1 cellular context compared by ENCODE assay signal in genomic region chr1:161222175-161223019, GRCh38.
TF ChIP-seq lines count a peak whose summit lies in the region.

No MANE protein-coding gene starts in this region.

TF ChIP-seq in HepG2, 621 proteins besides CTCF, POLR2A, EP300 and RAD21 (continued from another document and continues in another):
- TF ChIP-seq ZBTB10 (CRISPR knock-in tag; IDR thresholded peaks at IDR 0.05; ENCODE audit: borderline replicate concordance) (no peak), MAFF (IDR thresholded peaks at IDR 0.05; ENCODE audit: low read depth, low read length) (no peak), GLI4 (CRISPR knock-in tag; IDR thresholded peaks at IDR 0.05; ENCODE audit: borderline replicate concordance) (no peak), ZBTB1 (CRISPR knock-in tag; IDR thresholded peaks at IDR 0.05; ENCODE audit: borderline replicate concordance) (no peak), ZNF276 (CRISPR knock-in tag; IDR thresholded peaks at IDR 0.05; ENCODE audit: low read depth) (no peak), TARDBP (CRISPR knock-in tag; IDR thresholded peaks at IDR 0.05) (peak; percentile 73; the same call in 1 of the 2 replicates), MTA3 (CRISPR knock-in tag; IDR thresholded peaks at IDR 0.05) (no peak), AKAP8 (CRISPR knock-in tag; IDR thresholded peaks at IDR 0.05) (peak; percentile 73; the same call in 1 of the 2 replicates), HIC2 (CRISPR knock-in tag; IDR thresholded peaks at IDR 0.05; ENCODE audit: low read depth) (no peak), HOXA3 (CRISPR knock-in tag; IDR thresholded peaks at IDR 0.05) (peak; percentile 5; the same call in 1 of the 2 replicates), ATF7-NPFF (CRISPR knock-in tag; IDR thresholded peaks at IDR 0.05; ENCODE audit: low read depth) (no peak), SRSF9 (IDR thresholded peaks at IDR 0.05; ENCODE audit: borderline replicate concordance, insufficient read depth, low read depth, low read length, poor library complexity, severe bottlenecking) (no peak), HCFC1 (IDR thresholded peaks at IDR 0.05; ENCODE audit: low read depth, low read length) (no peak), PHB2 (IDR thresholded peaks at IDR 0.05; ENCODE audit: partially characterized antibody) (no peak), GZF1 (CRISPR knock-in tag; IDR thresholded peaks at IDR 0.05) (no peak), PAF1 (CRISPR knock-in tag; IDR thresholded peaks at IDR 0.05) (peak; percentile 33), ZNF512 (CRISPR knock-in tag; IDR thresholded peaks at IDR 0.05) (no peak), NCOA2 (CRISPR knock-in tag; IDR thresholded peaks at IDR 0.05) (0 out of 2 replicates have a peak, but pooled peaks have one; percentile 2), ZNF343 (CRISPR knock-in tag; IDR thresholded peaks at IDR 0.05) (no peak), ZNF326 (CRISPR knock-in tag; IDR thresholded peaks at IDR 0.05; ENCODE audit: borderline replicate concordance) (no peak; the same call in 1 of the 2 replicates), PRPF4 (IDR thresholded peaks at IDR 0.05; ENCODE audit: low read depth, low read length, poor library complexity, severe bottlenecking) (no peak), MEF2D (CRISPR knock-in tag; IDR thresholded peaks at IDR 0.05) (0 out of 2 replicates have a peak, but pooled peaks have one; percentile 29), HINFP (CRISPR knock-in tag; IDR thresholded peaks at IDR 0.05; ENCODE audit: low read depth) (no peak), ZNF639 (CRISPR knock-in tag; conservative IDR thresholded peaks at IDR 0.05) (no peak; the same call in 1 of the 2 replicates), ATF2 (CRISPR knock-in tag; IDR thresholded peaks at IDR 0.05) (peak; percentile 34; the same call in 1 of the 2 replicates), TCF12 (IDR thresholded peaks at IDR 0.05) (no peak), TCF12 (CRISPR knock-in tag; IDR thresholded peaks at IDR 0.05) (0 out of 2 replicates have a peak, but pooled peaks have one; percentile 25), ZNF788 (CRISPR knock-in tag; IDR thresholded peaks at IDR 0.05; ENCODE audit: borderline replicate concordance) (no peak), ZNF816 (CRISPR knock-in tag; IDR thresholded peaks at IDR 0.05; ENCODE audit: borderline replicate concordance) (no peak), ZNF570 (CRISPR knock-in tag; IDR thresholded peaks at IDR 0.05; ENCODE audit: borderline replicate concordance) (no peak), SIN3A (IDR thresholded peaks at IDR 0.05; ENCODE audit: borderline replicate concordance, low read depth, low read length) (0 out of 2 replicates have a peak, but pooled peaks have one; percentile 16), MLX (CRISPR knock-in tag; IDR thresholded peaks at IDR 0.05) (no peak), ZNF615 (CRISPR knock-in tag; IDR thresholded peaks at IDR 0.05; ENCODE audit: borderline replicate concordance) (0 out of 2 replicates have a peak, but pooled peaks have one; percentile 8), ZUFSP (CRISPR knock-in tag; IDR thresholded peaks at IDR 0.05; ENCODE audit: borderline replicate concordance) (no peak), CBFB (CRISPR knock-in tag; IDR thresholded peaks at IDR 0.05) (no peak), ZNF557 (CRISPR knock-in tag; IDR thresholded peaks at IDR 0.05) (no peak), ZNF597 (CRISPR knock-in tag; IDR thresholded peaks at IDR 0.05) (no peak), ATF7 (IDR thresholded peaks at IDR 0.05) (no peak), ATF7 (CRISPR knock-in tag; IDR thresholded peaks at IDR 0.05) (no peak), ZNF350 (CRISPR knock-in tag; IDR thresholded peaks at IDR 0.05; ENCODE audit: borderline replicate concordance, low read depth) (no peak), ZNF790 (CRISPR knock-in tag; IDR thresholded peaks at IDR 0.05; ENCODE audit: borderline replicate concordance) (no peak), HOXD1 (CRISPR knock-in tag; IDR thresholded peaks at IDR 0.05) (0 out of 2 replicates have a peak, but pooled peaks have one; percentile 23), ZNF747 (CRISPR knock-in tag; IDR thresholded peaks at IDR 0.05; ENCODE audit: borderline replicate concordance) (0 out of 2 replicates have a peak, but pooled peaks have one; percentile 27), HMG20B (CRISPR knock-in tag; conservative IDR thresholded peaks at IDR 0.05) (no peak), MAF1 (CRISPR knock-in tag; IDR thresholded peaks at IDR 0.05; ENCODE audit: borderline replicate concordance) (no peak), HOXA9 (CRISPR knock-in tag; IDR thresholded peaks at IDR 0.05; ENCODE audit: borderline replicate concordance) (peak; percentile 34; the same call in 1 of the 2 replicates), U2AF1 (optimal IDR thresholded peaks at IDR 0.05; ENCODE audit: low read depth, low read length) (no peak), ZNF20 (CRISPR knock-in tag; IDR thresholded peaks at IDR 0.05) (0 out of 2 replicates have a peak, but pooled peaks have one; percentile 66), ZMAT3 (CRISPR knock-in tag; conservative IDR thresholded peaks at IDR 0.05) (no peak; the same call in 1 of the 2 replicates), SP4 (CRISPR knock-in tag; IDR thresholded peaks at IDR 0.05) (peak; percentile 54; the same call in 1 of the 2 replicates), SOX13 (IDR thresholded peaks at IDR 0.05) (no peak), SOX13 (CRISPR knock-in tag; conservative IDR thresholded peaks at IDR 0.05 in 1 of 2, IDR thresholded peaks at IDR 0.05 in 1 of 2) (no peak), ZNF703 (CRISPR knock-in tag; IDR thresholded peaks at IDR 0.05; ENCODE audit: borderline replicate concordance) (no peak)
